17 cellular contexts compared by ENCODE assay signal in the genomic region with DNA sequence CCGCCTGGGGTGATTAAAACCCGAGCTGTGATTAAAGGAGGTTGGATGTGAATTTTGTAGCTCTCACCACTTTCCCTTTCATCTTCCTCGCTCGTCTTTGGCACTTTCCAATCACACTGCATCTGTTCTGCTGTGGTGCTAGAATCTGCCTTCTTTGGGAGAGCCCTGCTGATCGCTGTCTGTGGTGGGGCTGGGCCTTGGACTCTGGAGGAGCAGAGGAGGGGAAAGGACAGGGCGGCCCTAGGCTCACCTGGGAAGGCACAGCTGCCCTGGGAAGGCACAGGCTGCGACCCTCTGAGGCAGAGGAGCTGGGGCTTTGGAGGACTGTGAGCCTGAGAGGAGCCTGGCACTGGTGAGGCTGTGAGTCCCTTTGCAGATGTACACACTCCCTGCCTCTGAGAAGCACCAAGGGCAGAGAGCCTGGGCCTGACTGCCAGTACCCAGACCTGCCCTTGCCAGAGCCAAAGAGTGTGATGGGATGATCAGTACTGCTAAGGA.
"Had no signal": no experiment of that assay in that cellular context is flagged by ENCODE, and none has a peak within 500 bp of the region (broad histone marks: within the 10 kb centered on the region; RNA-seq: fewer than 3 reads in every experiment).

No MANE protein-coding gene starts in this region.

- H3K4me1 Mint-ChIP-seq: central memory CD8-positive, alpha-beta T cell; memory B cell; natural killer cell; T-cell had no signal

- H3K4me3 Mint-ChIP-seq: activated naive CD8-positive, alpha-beta T cell; activated T-cell treated with anti-CD3 and anti-CD28 coated beads, Interleukin-2, amount 50 U/mL, for 24 hours; central memory CD8-positive, alpha-beta T cell; memory B cell; natural killer cell; T-cell had no signal

- H3K4me2 ChIP-seq: SK-N-SH, smooth muscle cell had no signal

- H3K27me3 ChIP-seq: body of pancreas had no signal

- H3K4me1 ChIP-seq: heart right ventricle had no signal

- DNase-seq: activated T-cell treated with anti-CD3 and anti-CD28 coated beads, Interleukin-2, amount 50 U/mL, for 24 hours; amniotic stem cell; body of pancreas; cortex of kidney; effector memory CD4-positive, alpha-beta T cell; heart right ventricle; left colon; natural killer cell; nucleus accumbens; SK-N-SH; T-cell; T-helper 9 cell had no signal

- H3K27ac ChIP-seq: body of pancreas, heart right ventricle, thoracic aorta had no signal

- H3K27ac Mint-ChIP-seq: activated naive CD8-positive, alpha-beta T cell; activated T-cell treated with anti-CD3 and anti-CD28 coated beads, Interleukin-2, amount 50 U/mL, for 24 hours; memory B cell; natural killer cell; T-cell had no signal

- H3K9me3 ChIP-seq: body of pancreas, heart right ventricle, SK-N-SH had no signal

- ATAC-seq: body of pancreas, heart right ventricle, left colon, natural killer cell, T-cell had no signal

- H3K9me3 Mint-ChIP-seq: activated T-cell treated with anti-CD3 and anti-CD28 coated beads, Interleukin-2, amount 50 U/mL, for 24 hours; central memory CD8-positive, alpha-beta T cell; natural killer cell; T-cell had no signal

- H3K36me3 Mint-ChIP-seq: activated naive CD8-positive, alpha-beta T cell; memory B cell; natural killer cell; T-cell had no signal

- H3K27me3 Mint-ChIP-seq: activated naive CD8-positive, alpha-beta T cell; activated T-cell treated with anti-CD3 and anti-CD28 coated beads, Interleukin-2, amount 50 U/mL, for 24 hours; T-cell had no signal

- H3K4me3 ChIP-seq: body of pancreas, heart right ventricle, smooth muscle cell, thoracic aorta had no signal

- H3K9ac ChIP-seq: SK-N-SH had no signal

- H3K36me3 ChIP-seq: heart right ventricle, thoracic aorta had no signal
